19 cellular contexts compared by ENCODE assay signal in genomic region chr21:36245115-36245514, GRCh38.
"Had no signal": no experiment of that assay in that cellular context is flagged by ENCODE, and none has a peak within 500 bp of the region (broad histone marks: within the 10 kb centered on the region; RNA-seq: fewer than 3 reads in every experiment).

No MANE protein-coding gene starts in this region.

- H3K27me3 Mint-ChIP-seq: effector memory CD8-positive, alpha-beta T cell; naive thymus-derived CD4-positive, alpha-beta T cell; stimulated activated memory B cell treated with anti-CD40 and anti-IgM and Interleukin-4, amounts not matched to agents 10 μg/mL and 1 μg/mL and 100 μg/mL, for 72 hours; stimulated activated naive CD8-positive, alpha-beta T cell treated with anti-CD3 and anti-CD28 coated beads, Interleukin-15, amount 100 ng/mL, for 72 hours had no signal

- H3K9me3 Mint-ChIP-seq: effector memory CD8-positive, alpha-beta T cell; naive thymus-derived CD4-positive, alpha-beta T cell; nephron progenitor cell; stimulated activated memory B cell treated with anti-CD40 and anti-IgM and Interleukin-4, amounts not matched to agents 10 μg/mL and 1 μg/mL and 100 μg/mL, for 72 hours; stimulated activated naive CD8-positive, alpha-beta T cell treated with anti-CD3 and anti-CD28 coated beads, Interleukin-15, amount 100 ng/mL, for 72 hours had no signal

- ATAC-seq: effector memory CD8-positive, alpha-beta T cell; gastrocnemius medialis; naive thymus-derived CD4-positive, alpha-beta T cell; sciatic nerve; stimulated activated memory B cell treated with anti-CD40 and anti-IgM and Interleukin-4, amounts not matched to agents 10 μg/mL and 1 μg/mL and 100 μg/mL, for 72 hours; stimulated activated naive CD8-positive, alpha-beta T cell treated with anti-CD3 and anti-CD28 coated beads, Interleukin-15, amount 100 ng/mL, for 72 hours had no signal

- H3K4me3 Mint-ChIP-seq: effector memory CD8-positive, alpha-beta T cell; naive thymus-derived CD4-positive, alpha-beta T cell; nephron progenitor cell; stimulated activated memory B cell treated with anti-CD40 and anti-IgM and Interleukin-4, amounts not matched to agents 10 μg/mL and 1 μg/mL and 100 μg/mL, for 72 hours; stimulated activated naive CD8-positive, alpha-beta T cell treated with anti-CD3 and anti-CD28 coated beads, Interleukin-15, amount 100 ng/mL, for 72 hours had no signal

- H3K27ac ChIP-seq: epithelial cell of prostate, esophagus muscularis mucosa, gastrocnemius medialis, heart right ventricle, spleen, testis, tibial nerve had no signal

- H3K27ac Mint-ChIP-seq: effector memory CD8-positive, alpha-beta T cell; stimulated activated memory B cell treated with anti-CD40 and anti-IgM and Interleukin-4, amounts not matched to agents 10 μg/mL and 1 μg/mL and 100 μg/mL, for 72 hours; stimulated activated naive CD8-positive, alpha-beta T cell treated with anti-CD3 and anti-CD28 coated beads, Interleukin-15, amount 100 ng/mL, for 72 hours had no signal

- DNase-seq: effector memory CD8-positive, alpha-beta T cell; gastrocnemius medialis; heart right ventricle; hypothalamus; kidney glomerular epithelial cell; mammary epithelial cell; naive thymus-derived CD4-positive, alpha-beta T cell; nephron progenitor cell; stimulated activated CD4-positive, alpha-beta T cell treated with anti-CD3 and anti-CD28 coated beads, Interleukin-15, amount 100 ng/mL, for 24 hours; stimulated activated CD4-positive, alpha-beta T cell treated with anti-CD3 and anti-CD28 coated beads, Interleukin-1b, Interleukin-23, amount 100 ng/mL, for 48 hours; stimulated activated CD4-positive, alpha-beta T cell treated with anti-CD3 and anti-CD28 coated beads, Interleukin-4, amount 100 ng/mL, for 24 hours; stimulated activated naive CD8-positive, alpha-beta T cell treated with anti-CD3 and anti-CD28 coated beads, Interleukin-15, amount 100 ng/mL, for 72 hours; testis had no signal
